15 cellular contexts compared by ENCODE assay signal in genomic region chr3:56981445-56982230, GRCh38.
DNase-seq lines count a peak whose midpoint lies in the region; ATAC-seq and TF ChIP-seq lines count a peak whose summit lies in the region.
"Had no signal": no experiment of that assay in that cellular context is flagged by ENCODE, and none has a peak within 500 bp of the region (broad histone marks: within the 10 kb centered on the region; RNA-seq: fewer than 3 reads in every experiment).

No MANE protein-coding gene starts in this region.

- POLR2A ChIA-PET in activated CD4-positive, alpha-beta memory T cell treated with anti-CD3 and anti-CD28 coated beads for 36 hours (lab: Charles Lee), result interaction anchor here (1.1 to 1.4 kb wide), 4 partner anchors 170 to 299 kb away, joined by 3 to 7 read pairs (median 5); partner anchors contain the start of genes ARHGEF3 and TASOR
- POLR2A ChIA-PET in activated CD4-positive, alpha-beta memory T cell treated with anti-CD3 and anti-CD28 coated beads, Interleukin-2, amount 10 ng/mL, durations not matched to agents 7 days and 5 days (lab: Charles Lee), result interaction anchor here (1.1 to 1.9 kb wide), 4 partner anchors 64 to 279 kb away, joined by 3 to 7 read pairs (median 4); no protein-coding TSS in a partner anchor
- POLR2A ChIA-PET in naive thymus-derived CD8-positive, alpha-beta T cell (lab: Charles Lee), result interaction anchor here (0.7 to 1.0 kb wide), 2 partner anchors 12 to 812 kb away, joined by 3 read pairs; no protein-coding TSS in a partner anchor

- H4K20me1 ChIP-seq in Loucy (ENCODE audit: insufficient read depth, low read length, poor library complexity, severe bottlenecking), result no peaks in the 10 kb centered on the region
- H4K20me1 ChIP-seq: BLaER1 treated with 17β-estradiol and CSF1 and Interleukin-3, amounts not matched to agents 10 nM and 100 nM had no signal

- peak overlapping the region; percentile 41 for H4K91ac ChIP-seq in trophoblast cell (ENCODE audit: low read depth, low read length)

- no peaks in the 10 kb centered on the region for H3K79me2 ChIP-seq in Loucy (ENCODE audit: insufficient read depth, low read length)
- H3K79me2 ChIP-seq in trophoblast cell (ENCODE audit: control insufficient read depth, insufficient read depth, low read length, poor library complexity), result no peaks in the 10 kb centered on the region

- no peak overlapping the region for H3K4me3 Mint-ChIP-seq in activated CD4-positive, alpha-beta memory T cell treated with anti-CD3 and anti-CD28 coated beads for 36 hours
- H3K4me3 Mint-ChIP-seq in activated CD4-positive, alpha-beta memory T cell treated with anti-CD3 and anti-CD28 coated beads, Interleukin-2, amount 10 ng/mL, durations not matched to agents 7 days and 5 days, result no peak overlapping the region
- H3K4me3 Mint-ChIP-seq in naive thymus-derived CD8-positive, alpha-beta T cell, result no peak overlapping the region

- intact Hi-C loops in activated CD4-positive, alpha-beta memory T cell treated with anti-CD3 and anti-CD28 coated beads for 36 hours (cut with micrococcal nuclease), result loop anchor here (1.0 to 2.0 kb wide), 7 partner anchors 21 to 279 kb away; partner anchors contain the start of gene ARHGEF3

- no peak for TF ChIP-seq CTCF in Loucy (conservative IDR thresholded peaks at IDR 0.05; ENCODE audit: low read length)
- no peak for TF ChIP-seq CTCF in brain microvascular endothelial cell (IDR thresholded peaks at IDR 0.05; ENCODE audit: low read depth, low read length, missing control alignments)

- H3K36me3 ChIP-seq in Loucy (ENCODE audit: insufficient read depth, low read length) (no peaks in the 10 kb centered on the region), brain microvascular endothelial cell (replicated peaks) (no peaks in the 10 kb centered on the region), trophoblast cell (ENCODE audit: control insufficient read depth in 1 of 2, insufficient read depth in 2 of 2, low read length in 2 of 2) (no peaks in the 10 kb centered on the region)
- H3K36me3 ChIP-seq: BLaER1 treated with 17β-estradiol and CSF1 and Interleukin-3, amounts not matched to agents 10 nM and 100 nM; HAP-1; ovary had no signal

- no peak overlapping the region for H3K4me2 ChIP-seq in Loucy (ENCODE audit: low read depth, low read length, poor library complexity, severe bottlenecking)
- no peak overlapping the region for H3K4me2 ChIP-seq in trophoblast cell (ENCODE audit: low read length)

- H2AK5ac ChIP-seq in trophoblast cell (ENCODE audit: low read length), result no peak overlapping the region

- peak overlapping the region; percentile 0 for H2BK120ac ChIP-seq in trophoblast cell (ENCODE audit: insufficient read depth, low read length, poor library complexity)

- peak overlapping the region; percentile 68 for H3K27ac ChIP-seq in brain microvascular endothelial cell
- peak overlapping the region; percentile 54 for H3K27ac ChIP-seq in trophoblast cell (ENCODE audit: low read depth, low read length)
- H3K27ac ChIP-seq: HL-60, ovary, testis had no signal

- no peak overlapping the region for H3K14ac ChIP-seq in trophoblast cell (ENCODE audit: low read length)

- no peaks in the 10 kb centered on the region for H3K36me3 Mint-ChIP-seq in activated CD4-positive, alpha-beta memory T cell treated with anti-CD3 and anti-CD28 coated beads for 36 hours
- H3K36me3 Mint-ChIP-seq in activated CD4-positive, alpha-beta memory T cell treated with anti-CD3 and anti-CD28 coated beads, Interleukin-2, amount 10 ng/mL, durations not matched to agents 7 days and 5 days (ENCODE audit: low read depth), result no peaks in the 10 kb centered on the region
- no peaks in the 10 kb centered on the region for H3K36me3 Mint-ChIP-seq in naive thymus-derived CD8-positive, alpha-beta T cell

- in situ Hi-C loops in brain microvascular endothelial cell (cut with HindIII; ENCODE audit: low pct_ligation_motif_present, low sequenced_read_pairs), result loop anchor here (25.0 kb wide), 1 partner anchor 269 kb away; no protein-coding TSS in a partner anchor

- no peaks in the 10 kb centered on the region for H3F3A ChIP-seq in Loucy (ENCODE audit: low read depth)

- WGBS in trophoblast cell (ENCODE audit: extremely low coverage, insufficient coverage, insufficient read length), result no CpG with 5 or more reads among the region's 2 CpGs

- H2BK5ac ChIP-seq in trophoblast cell (ENCODE audit: low read depth, low read length, poor library complexity), result peak overlapping the region; percentile 53

- H3K27ac Mint-ChIP-seq in activated CD4-positive, alpha-beta memory T cell treated with anti-CD3 and anti-CD28 coated beads for 36 hours, result peak overlapping the region; percentile 72
- H3K27ac Mint-ChIP-seq in activated CD4-positive, alpha-beta memory T cell treated with anti-CD3 and anti-CD28 coated beads, Interleukin-2, amount 10 ng/mL, durations not matched to agents 7 days and 5 days, result no peak overlapping the region
- H3K27ac Mint-ChIP-seq in naive thymus-derived CD8-positive, alpha-beta T cell, result no peak overlapping the region

- no peak overlapping the region for H3K9ac ChIP-seq in Loucy (ENCODE audit: low read depth, low read length, poor library complexity, severe bottlenecking)
- no peak overlapping the region for H3K9ac ChIP-seq in trophoblast cell (ENCODE audit: low read length)

- H3K27me3 Mint-ChIP-seq in activated CD4-positive, alpha-beta memory T cell treated with anti-CD3 and anti-CD28 coated beads for 36 hours, result no peaks in the 10 kb centered on the region
- no peaks in the 10 kb centered on the region for H3K27me3 Mint-ChIP-seq in activated CD4-positive, alpha-beta memory T cell treated with anti-CD3 and anti-CD28 coated beads, Interleukin-2, amount 10 ng/mL, durations not matched to agents 7 days and 5 days
- H3K27me3 Mint-ChIP-seq in naive thymus-derived CD8-positive, alpha-beta T cell, result no peaks in the 10 kb centered on the region

- peak overlapping the region; percentile 3 for H2BK12ac ChIP-seq in trophoblast cell (ENCODE audit: low read length)

- H4K8ac ChIP-seq in trophoblast cell (ENCODE audit: low read depth, low read length), result no peak overlapping the region

- no peak overlapping the region for H3K4ac ChIP-seq in trophoblast cell (ENCODE audit: low read depth, low read length)

- no peaks in the 10 kb centered on the region for H3K27me3 ChIP-seq in Loucy (ENCODE audit: insufficient read depth, low read length, poor library complexity, severe bottlenecking)
- H3K27me3 ChIP-seq in brain microvascular endothelial cell (replicated peaks), result no peaks in the 10 kb centered on the region
- H3K27me3 ChIP-seq in trophoblast cell (ENCODE audit: insufficient read depth, low read length), result no peaks in the 10 kb centered on the region
- H3K27me3 ChIP-seq: BLaER1 treated with 17β-estradiol and CSF1 and Interleukin-3, amounts not matched to agents 10 nM and 100 nM; ovary; testis had no signal

- CTCF ChIA-PET in activated CD4-positive, alpha-beta memory T cell treated with anti-CD3 and anti-CD28 coated beads for 36 hours (lab: Charles Lee), result interaction anchor here (0.6 to 3.7 kb wide), 14 partner anchors 8 to 280 kb away, joined by 3 to 17 read pairs (median 4); no protein-coding TSS in a partner anchor
- CTCF ChIA-PET in activated CD4-positive, alpha-beta memory T cell treated with anti-CD3 and anti-CD28 coated beads, Interleukin-2, amount 10 ng/mL, durations not matched to agents 7 days and 5 days (lab: Charles Lee), result interaction anchor here (0.7 to 1.7 kb wide), 7 partner anchors 8 to 320 kb away, joined by 3 to 6 read pairs (median 5); no protein-coding TSS in a partner anchor

- H3K18ac ChIP-seq in trophoblast cell (ENCODE audit: low read length), result peak overlapping the region; percentile 34

- no peaks in the 10 kb centered on the region for H3K9me3 Mint-ChIP-seq in activated CD4-positive, alpha-beta memory T cell treated with anti-CD3 and anti-CD28 coated beads for 36 hours
- H3K9me3 Mint-ChIP-seq in activated CD4-positive, alpha-beta memory T cell treated with anti-CD3 and anti-CD28 coated beads, Interleukin-2, amount 10 ng/mL, durations not matched to agents 7 days and 5 days, result no peaks in the 10 kb centered on the region
- no peaks in the 10 kb centered on the region for H3K9me3 Mint-ChIP-seq in naive thymus-derived CD8-positive, alpha-beta T cell

- peaks cover 4% of the 10 kb centered on the region for H3K79me1 ChIP-seq in trophoblast cell (ENCODE audit: low read length)

- ATAC-seq in naive thymus-derived CD8-positive, alpha-beta T cell, result no peak

- peaks cover 28% of the 10 kb centered on the region for H3K4me1 Mint-ChIP-seq in activated CD4-positive, alpha-beta memory T cell treated with anti-CD3 and anti-CD28 coated beads for 36 hours (ENCODE audit: low read depth)
- peaks cover 28% of the 10 kb centered on the region for H3K4me1 Mint-ChIP-seq in activated CD4-positive, alpha-beta memory T cell treated with anti-CD3 and anti-CD28 coated beads, Interleukin-2, amount 10 ng/mL, durations not matched to agents 7 days and 5 days
- H3K4me1 Mint-ChIP-seq in naive thymus-derived CD8-positive, alpha-beta T cell, result peaks cover 10 to 13% (median 11%) of the 10 kb centered on the region in 4 donors

- DNase-seq in activated CD4-positive, alpha-beta memory T cell treated with anti-CD3 and anti-CD28 coated beads for 36 hours, result no peak
- DNase-seq in activated CD4-positive, alpha-beta memory T cell treated with anti-CD3 and anti-CD28 coated beads, Interleukin-2, amount 10 ng/mL, durations not matched to agents 7 days and 5 days, result no peak
- no peak for DNase-seq in brain microvascular endothelial cell
- no peak for DNase-seq in trophoblast cell
- DNase-seq in stimulated activated CD4-positive, alpha-beta T cell treated with anti-CD3 and anti-CD28 coated beads, Interleukin-1b, Interleukin-23, amount 100 ng/mL, for 48 hours, result no peak
- no peak for DNase-seq in naive thymus-derived CD8-positive, alpha-beta T cell
- DNase-seq in NCI-H1930 (lab: John Stamatoyannopoulos, UW), result no peak
- DNase-seq: DMS 273 treated with DMSO at 0.1 percent for 48 hours, SHP77 treated with DMSO at 0.1 percent for 48 hours, testis had no signal

- no peaks in the 10 kb centered on the region for H3K9me3 ChIP-seq in Loucy (ENCODE audit: insufficient read depth, low read depth, low read length)
- H3K9me3 ChIP-seq in trophoblast cell (ENCODE audit: insufficient read depth, low read depth, low read length), result no peaks in the 10 kb centered on the region
- H3K9me3 ChIP-seq: BLaER1 treated with 17β-estradiol and CSF1 and Interleukin-3, amounts not matched to agents 10 nM and 100 nM; HAP-1; ovary; testis had no signal

- H3K23ac ChIP-seq in trophoblast cell (ENCODE audit: low read length), result no peak overlapping the region

- H3K9me2 ChIP-seq in Loucy (replicated peaks; ENCODE audit: low read depth, low read length), result no peaks in the 10 kb centered on the region

- no peak overlapping the region for H4K12ac ChIP-seq in trophoblast cell (ENCODE audit: low read depth, low read length)

- H3K4me1 ChIP-seq in Loucy (ENCODE audit: insufficient read depth, low read length, poor library complexity, severe bottlenecking) (peaks cover 16% of the 10 kb centered on the region), trophoblast cell (ENCODE audit: control insufficient read depth in 1 of 2, insufficient read depth in 2 of 2, low read length in 2 of 2) (peaks cover 5 to 7% of the 10 kb centered on the region in 2 experiments)
- H3K4me1 ChIP-seq: HAP-1 had no signal

- H2AFZ ChIP-seq in Loucy (ENCODE audit: low read length) (0 out of 2 replicates have a peak overlapping the region, but pooled peaks have one; percentile 65), trophoblast cell (ENCODE audit: insufficient read depth, low read length, poor library complexity) (no peak overlapping the region)

- H3K4me3 ChIP-seq in Loucy (ENCODE audit: low read length, poor library complexity, severe bottlenecking), result no peak overlapping the region
- no peak overlapping the region for H3K4me3 ChIP-seq in brain microvascular endothelial cell (ENCODE audit: low read depth, low read length)
- no peak overlapping the region for H3K4me3 ChIP-seq in trophoblast cell (ENCODE audit: low read depth, low read length)
- H3K4me3 ChIP-seq: BLaER1 treated with 17β-estradiol and CSF1 and Interleukin-3, amounts not matched to agents 10 nM and 100 nM; HAP-1; ovary; testis had no signal
